ENCODE assay signal across 10 cellular contexts in genomic region chr11:1337647-1338007, GRCh38. TPM values are rescaled to one million over a fixed set of nuclear protein-coding genes. Genes with fewer than 3 reads are reported as not detected.
DNase-seq lines count a peak whose midpoint lies in the region; ATAC-seq and TF ChIP-seq lines count a peak whose summit lies in the region.
"Had no signal": no experiment of that assay in that cellular context is flagged by ENCODE, and none has a peak within 500 bp of the region (broad histone marks: within the 10 kb centered on the region; RNA-seq: fewer than 3 reads in every experiment).

No MANE protein-coding gene starts in this region.

- H3F3A ChIP-seq in neural progenitor cell (ENCODE audit: low read depth), result peaks cover 42% of the 10 kb centered on the region

- H3K9me3 ChIP-seq in HUES48 (ENCODE audit: control insufficient read depth, insufficient read depth, low read length) (peaks cover 5% of the 10 kb centered on the region), neural progenitor cell (ENCODE audit: low read depth) (no peaks in the 10 kb centered on the region), left lung (no peaks in the 10 kb centered on the region), upper lobe of right lung (no peaks in the 10 kb centered on the region)

- intact Hi-C loops in CD14-positive monocyte (cut with micrococcal nuclease) (loop anchor here (5.0 to 10.0 kb wide), 3 partner anchors 47 to 75 kb away; partner anchors contain the start of gene BRSK2 (in 1 of the 2)), left lung (cut with DNase I) (no loop called here), upper lobe of right lung (cut with DNase I) (no loop called here)

- peak overlapping the region; percentile 28 to 73 for H3K4me3 Mint-ChIP-seq in CD14-positive monocyte
- peak overlapping the region; percentile 66 for H3K4me3 Mint-ChIP-seq in neural progenitor cell

- H3K79me2 ChIP-seq in neural progenitor cell (ENCODE audit: low read depth), result no peaks in the 10 kb centered on the region

- H3K9me3 Mint-ChIP-seq in CD14-positive monocyte, result peaks cover 14 to 30% (median 23%) of the 10 kb centered on the region in 7 donors
- H3K9me3 Mint-ChIP-seq in neural progenitor cell, result peaks cover 18% of the 10 kb centered on the region

- H3K27ac Mint-ChIP-seq in CD14-positive monocyte (peak overlapping the region in 2 of 7 donors; percentile 26 to 38), neural progenitor cell (no peak overlapping the region)

- peaks cover 4 to 17% of the 10 kb centered on the region in 2 donors for H3K36me3 Mint-ChIP-seq in CD14-positive monocyte
- H3K36me3 Mint-ChIP-seq in neural progenitor cell, result no peaks in the 10 kb centered on the region

- H3K4me2 ChIP-seq in neural progenitor cell, result no peak overlapping the region
- H3K4me2 ChIP-seq: PC-9 had no signal

- H3K27me3 Mint-ChIP-seq in CD14-positive monocyte (ENCODE audit: low read depth in 3 of 3) (peaks cover 0 to 4% (median 1%) of the 10 kb centered on the region in 3 donors), neural progenitor cell (ENCODE audit: insufficient read depth, low read depth) (peaks cover 20% of the 10 kb centered on the region)

- H3K4me3 ChIP-seq in HUES48 (ENCODE audit: low read depth, low read length) (peak overlapping the region; percentile 49; the same call in 1 of the 2 replicates), coronary artery (peak overlapping the region; percentile 74), neural progenitor cell (peak overlapping the region; percentile 45), left lung (no peak overlapping the region), brain microvascular endothelial cell (ENCODE audit: low read depth, low read length) (no peak overlapping the region), upper lobe of right lung (no peak overlapping the region)
- H3K4me3 ChIP-seq: PC-9 had no signal

- H3K4me1 ChIP-seq in HUES48 (ENCODE audit: control insufficient read depth, insufficient read depth, low read length) (peaks cover 6% of the 10 kb centered on the region; the same call in 1 of the 2 replicates), neural progenitor cell (peaks cover 7% of the 10 kb centered on the region), left lung (peaks cover 8 to 27% of the 10 kb centered on the region in 2 donors), upper lobe of right lung (peaks cover 11% of the 10 kb centered on the region)

- no peak for TF ChIP-seq CTCF in CD14-positive monocyte (IDR thresholded peaks at IDR 0.05)
- TF ChIP-seq CTCF in coronary artery (IDR thresholded peaks at IDR 0.05), result no peak
- no peak for TF ChIP-seq CTCF in neural progenitor cell (IDR thresholded peaks at IDR 0.05)
- no peak for TF ChIP-seq CTCF in left lung (IDR thresholded peaks at IDR 0.05)
- TF ChIP-seq CTCF in brain microvascular endothelial cell (IDR thresholded peaks at IDR 0.05; ENCODE audit: low read depth, low read length, missing control alignments), result no peak
- no peak for TF ChIP-seq CTCF in upper lobe of right lung (IDR thresholded peaks at IDR 0.05)

- H4K20me1 ChIP-seq in neural progenitor cell (ENCODE audit: low read depth), result peaks cover 4% of the 10 kb centered on the region

- in situ Hi-C loops in brain microvascular endothelial cell (cut with HindIII; ENCODE audit: low pct_ligation_motif_present, low sequenced_read_pairs), result no loop called here

- H3K9ac ChIP-seq in HUES48 (ENCODE audit: low read depth, low read length) (no peak overlapping the region), neural progenitor cell (no peak overlapping the region)

- H3K27ac ChIP-seq in HUES48 (ENCODE audit: low read depth, low read length) (no peak overlapping the region), coronary artery (peak overlapping the region; percentile 78 to 92), neural progenitor cell (no peak overlapping the region), left lung (no peak overlapping the region), brain microvascular endothelial cell (no peak overlapping the region), upper lobe of right lung (no peak overlapping the region)
- H3K27ac ChIP-seq: PC-9 had no signal

- H3K4me1 Mint-ChIP-seq in CD14-positive monocyte (peaks cover 23% of the 10 kb centered on the region), neural progenitor cell (peaks cover 11% of the 10 kb centered on the region)

- peaks cover 36% of the 10 kb centered on the region for H3K27me3 ChIP-seq in HUES48 (ENCODE audit: control insufficient read depth, insufficient read depth, low read length)
- H3K27me3 ChIP-seq in neural progenitor cell, result peaks cover 82% of the 10 kb centered on the region
- peaks cover 0 to 12% of the 10 kb centered on the region in 2 donors for H3K27me3 ChIP-seq in left lung
- peaks cover 7% of the 10 kb centered on the region for H3K27me3 ChIP-seq in brain microvascular endothelial cell (replicated peaks)
- no peaks in the 10 kb centered on the region for H3K27me3 ChIP-seq in upper lobe of right lung

- no peaks in the 10 kb centered on the region for H3K36me3 ChIP-seq in HUES48 (ENCODE audit: control insufficient read depth, insufficient read depth, low read length)
- no peaks in the 10 kb centered on the region for H3K36me3 ChIP-seq in neural progenitor cell
- no peaks in the 10 kb centered on the region for H3K36me3 ChIP-seq in left lung
- no peaks in the 10 kb centered on the region for H3K36me3 ChIP-seq in brain microvascular endothelial cell (replicated peaks)
- no peaks in the 10 kb centered on the region for H3K36me3 ChIP-seq in upper lobe of right lung

- ATAC-seq in left lung, result no peak
- no peak for ATAC-seq in HG03457 (IDR thresholded peaks at IDR 0.05; ENCODE audit: unreplicated experiment)
- no peak for ATAC-seq in upper lobe of right lung

- DNase-seq in CD14-positive monocyte (ENCODE audit: low spot score) (no peak), coronary artery (ENCODE audit: low spot score) (no peak), neural progenitor cell (ENCODE audit: low spot score) (no peak), left lung (no peak), brain microvascular endothelial cell (no peak), upper lobe of right lung (no peak)
- DNase-seq: Kasumi-1, PC-9 had no signal

- no peak overlapping the region for H2AFZ ChIP-seq in neural progenitor cell (replicated peaks)
- H2AFZ ChIP-seq: PC-9 had no signal

RNA-seq across cellular contexts. Expression of gene TOLLIP, which starts 28.2 kb away (rescaled TPM):
- 10 to 100 TPM; 67.9 to 71.7 TPM for polyA plus RNA-seq in CD14-positive monocyte
- total RNA-seq in neural progenitor cell (ENCODE audit: low replicate concordance) (8.5 and 17.5 TPM in 2 replicates), left lung (10 to 100 TPM; 54.7 to 63.5 TPM), upper lobe of right lung (71.1 TPM)

RNA-seq across cellular contexts. Expression of gene BRSK2, which starts 52.1 kb away (rescaled TPM):
- polyA plus RNA-seq in CD14-positive monocyte, result not detected
- 8.2 and 13.8 TPM in 2 replicates for total RNA-seq in neural progenitor cell (ENCODE audit: low replicate concordance)
- total RNA-seq in left lung, result under 1 TPM; 0.13 to 0.32 TPM
- 0.26 TPM for total RNA-seq in upper lobe of right lung

Comparison
In these comparisons a context has a peak if more than half of its experiments do, and no peak if none do; other contexts are left out.
1. H3K27ac ChIP-seq: peak in coronary artery (2 of 2); none in HUES48 (single experiment), neural progenitor cell (single experiment), left lung (0 of 2), brain microvascular endothelial cell (single experiment) and upper lobe of right lung (single experiment).
2. H3K4me3 ChIP-seq: peak in HUES48 (single experiment), coronary artery (single experiment) and neural progenitor cell (single experiment); none in left lung (0 of 2), brain microvascular endothelial cell (single experiment) and upper lobe of right lung (single experiment).
3. intact Hi-C loops: an anchor here in CD14-positive monocyte (5.0 to 10.0 kb wide); none called in left lung and upper lobe of right lung.